25 cellular contexts compared by ENCODE assay signal in genomic region chr9:6367128-6367741, GRCh38. TPM values are rescaled to one million over a fixed set of nuclear protein-coding genes. Genes with fewer than 3 reads are reported as not detected.
A peak's percentile ranks its signal among the peaks of the same experiment; 100 is the strongest.
DNase-seq lines count a peak whose midpoint lies in the region; ATAC-seq, FAIRE-seq and TF ChIP-seq lines count a peak whose summit lies in the region.
"Had no signal": no experiment of that assay in that cellular context is flagged by ENCODE, and none has a peak within 500 bp of the region (broad histone marks: within the 10 kb centered on the region; RNA-seq: fewer than 3 reads in every experiment).

No MANE protein-coding gene starts in this region.

- BruUV-seq in endothelial cell of umbilical vein (replicated peaks; lab: Mats Ljungman, UMichigan): no TSS peak

- peak; percentile 20 for DNase-seq in EH (ENCODE audit: low read depth)
- no peak for DNase-seq in SJSA1 (ENCODE audit: low read depth in 1 of 2, low spot score in 2 of 2)
- DNase-seq in endothelial cell of umbilical vein (ENCODE audit: low read depth, low spot score): peak; percentile 13
- peak; percentile 70 for DNase-seq in osteoblast (ENCODE audit: insufficient read length, low spot score, missing footprints)
- DNase-seq in activated naive CD8-positive, alpha-beta T cell treated with anti-CD3 and anti-CD28 coated beads for 36 hours: no peak
- DNase-seq: CD4-positive, CD25-positive, alpha-beta regulatory T cell; DMS 273 treated with DMSO at 0.1 percent for 48 hours; DMS79 treated with DMSO at 0.1 percent for 48 hours; MV-4-11; NCI-H1105 treated with DMSO at 0.1 percent for 48 hours; NCI-H2029 treated with DMSO at 0.1 percent for 48 hours; NCI-H2171 treated with DMSO at 0.1 percent for 48 hours; NCI-H446 treated with DMSO at 0.1 percent for 48 hours; NCI-H526 treated with DMSO at 0.1 percent for 48 hours; PC-9; RPMI8226; SHP77 had no signal

- H3K27me3 ChIP-seq in SJSA1 (replicated peaks) (no peaks in the 10 kb centered on the region), endothelial cell of umbilical vein (ENCODE audit: control insufficient read depth in 2 of 2, insufficient read depth in 2 of 2, low read length in 2 of 2) (no peaks in the 10 kb centered on the region), osteoblast (ENCODE audit: insufficient read depth, low read length) (no peaks in the 10 kb centered on the region)

- no peak for FAIRE-seq in endothelial cell of umbilical vein (lab: Jason Lieb, UNC)
- FAIRE-seq: A549, GM12878, H54 had no signal

- H3K36me3 ChIP-seq in SJSA1 (no peaks in the 10 kb centered on the region), endothelial cell of umbilical vein (ENCODE audit: control insufficient read depth in 2 of 2, extremely low read depth in 1 of 2, insufficient read depth in 2 of 2, low read length in 2 of 2) (no peaks in the 10 kb centered on the region), osteoblast (ENCODE audit: insufficient read depth, low read length) (no peaks in the 10 kb centered on the region)

- H3K4me3 ChIP-seq in SJSA1 (no peak overlapping the region), endothelial cell of umbilical vein (replicated peaks in 1 of 3; ENCODE audit: insufficient read depth in 1 of 3, low read depth in 1 of 3, low read length in 3 of 3) (no peak overlapping the region), osteoblast (ENCODE audit: insufficient read depth, low read length) (no peak overlapping the region)
- H3K4me3 ChIP-seq: A549, GM12878, PC-9, SK-N-MC had no signal

- H3K27ac Mint-ChIP-seq in activated naive CD8-positive, alpha-beta T cell treated with anti-CD3 and anti-CD28 coated beads for 36 hours: no peak overlapping the region
- H3K27ac Mint-ChIP-seq: CD4-positive, CD25-positive, alpha-beta regulatory T cell; IgD-negative memory B cell had no signal

- H3K79me2 ChIP-seq in endothelial cell of umbilical vein (ENCODE audit: control insufficient read depth, insufficient read depth, low read length): no peaks in the 10 kb centered on the region
- H3K79me2 ChIP-seq in osteoblast (ENCODE audit: insufficient read depth, low read length): no peaks in the 10 kb centered on the region

- H4K20me1 ChIP-seq in endothelial cell of umbilical vein (replicated peaks; ENCODE audit: control insufficient read depth, extremely low read depth, insufficient read depth, low read length) (no peaks in the 10 kb centered on the region), osteoblast (ENCODE audit: insufficient read depth, low read length) (no peaks in the 10 kb centered on the region)

- H3K9me3 Mint-ChIP-seq in activated naive CD8-positive, alpha-beta T cell treated with anti-CD3 and anti-CD28 coated beads for 36 hours: peaks cover 8% of the 10 kb centered on the region

- H3K4me3 Mint-ChIP-seq in activated naive CD8-positive, alpha-beta T cell treated with anti-CD3 and anti-CD28 coated beads for 36 hours: no peak overlapping the region
- H3K4me3 Mint-ChIP-seq: CD4-positive, CD25-positive, alpha-beta regulatory T cell had no signal

- no peak overlapping the region for H3K4me2 ChIP-seq in endothelial cell of umbilical vein (ENCODE audit: insufficient read depth, low read length)
- no peak overlapping the region for H3K4me2 ChIP-seq in osteoblast (ENCODE audit: insufficient read depth, low read length)
- H3K4me2 ChIP-seq: A549, PC-9 had no signal

- CTCF ChIA-PET in endothelial cell of umbilical vein (lab: Charles Lee): interaction anchor here (1.0 to 1.6 kb wide), 4 partner anchors 14 to 373 kb away, joined by 3 to 5 read pairs (median 4); no protein-coding TSS in a partner anchor

- H3K4me1 Mint-ChIP-seq in activated naive CD8-positive, alpha-beta T cell treated with anti-CD3 and anti-CD28 coated beads for 36 hours: no peaks in the 10 kb centered on the region
- H3K4me1 Mint-ChIP-seq: CD4-positive, CD25-positive, alpha-beta regulatory T cell; IgD-negative memory B cell had no signal

- no peaks in the 10 kb centered on the region for H3K27me3 Mint-ChIP-seq in activated naive CD8-positive, alpha-beta T cell treated with anti-CD3 and anti-CD28 coated beads for 36 hours
- H3K27me3 Mint-ChIP-seq: IgD-negative memory B cell had no signal

- TF ChIP-seq POLR2A in endothelial cell of umbilical vein (IDR thresholded peaks at IDR 0.05; ENCODE audit: low read depth, low read length): no peak

- TF ChIP-seq CTCF in endothelial cell of umbilical vein (IDR thresholded peaks at IDR 0.05; ENCODE audit: extremely low read depth in 1 of 2, insufficient read depth in 1 of 2, low read depth in 1 of 2, low read length in 2 of 2): no peak
- no peak for TF ChIP-seq CTCF in osteoblast (IDR thresholded peaks at IDR 0.05; ENCODE audit: extremely low read depth, low read depth, low read length)

- no peaks in the 10 kb centered on the region for H3K9me3 ChIP-seq in SJSA1 (replicated peaks)
- no peaks in the 10 kb centered on the region for H3K9me3 ChIP-seq in endothelial cell of umbilical vein (replicated peaks; ENCODE audit: control insufficient read depth, insufficient read depth, low read length)
- H3K9me3 ChIP-seq in osteoblast (ENCODE audit: low read depth, low read length): no peaks in the 10 kb centered on the region

- H3K9me1 ChIP-seq in endothelial cell of umbilical vein (replicated peaks; ENCODE audit: control insufficient read depth, extremely low read depth, insufficient read depth, low read length): no peaks in the 10 kb centered on the region

- POLR2A ChIA-PET in endothelial cell of umbilical vein (lab: Charles Lee): no interaction called here

- intact Hi-C loops in endothelial cell of umbilical vein (cut with micrococcal nuclease): no loop called here

- H3K4me1 ChIP-seq in SJSA1 (replicated peaks) (0 out of 2 replicates have a peak, but pooled peaks cover 3% of the 10 kb centered on the region), endothelial cell of umbilical vein (ENCODE audit: control insufficient read depth, extremely low read depth, insufficient read depth, low read length) (no peaks in the 10 kb centered on the region), osteoblast (ENCODE audit: insufficient read depth, low read length) (no peaks in the 10 kb centered on the region)
- H3K4me1 ChIP-seq: A549 had no signal

- H2AFZ ChIP-seq in endothelial cell of umbilical vein (ENCODE audit: low read depth, low read length) (no peak overlapping the region), osteoblast (ENCODE audit: low read length) (no peak overlapping the region)
- H2AFZ ChIP-seq: PC-9 had no signal

- dilution Hi-C loops in endothelial cell of umbilical vein (cut with MboI; ENCODE audit: extremely low pct_ligation_motif_present, low sequenced_read_pairs): no loop called here

- no peak for ATAC-seq in HG03439 (IDR thresholded peaks at IDR 0.05; ENCODE audit: unreplicated experiment)
- no peak for ATAC-seq in HG03342 (IDR thresholded peaks at IDR 0.05; ENCODE audit: unreplicated experiment)
- ATAC-seq: A549, GM12878 had no signal

- peaks cover 1% of the 10 kb centered on the region for H3K36me3 Mint-ChIP-seq in activated naive CD8-positive, alpha-beta T cell treated with anti-CD3 and anti-CD28 coated beads for 36 hours
- H3K36me3 Mint-ChIP-seq: CD4-positive, CD25-positive, alpha-beta regulatory T cell had no signal

- H3K27ac ChIP-seq in SJSA1 (peak overlapping the region; percentile 39; the same call in 1 of the 2 replicates), endothelial cell of umbilical vein (ENCODE audit: insufficient read depth, low read depth, low read length) (no peak overlapping the region), osteoblast (ENCODE audit: low read depth, low read length) (no peak overlapping the region)
- H3K27ac ChIP-seq: A549, PC-9, SK-N-MC had no signal

- no peak overlapping the region for H3K9ac ChIP-seq in endothelial cell of umbilical vein (replicated peaks; ENCODE audit: extremely low read depth, insufficient read depth, low read length)

TF ChIP-seq in endothelial cell of umbilical vein, 7 proteins besides CTCF, POLR2A, EP300 and RAD21 (continues in another document):
- TF ChIP-seq EZH2 (IDR thresholded peaks at IDR 0.05; ENCODE audit: borderline replicate concordance, low read depth, low read length, severe bottlenecking) (no peak), JUN (IDR thresholded peaks at IDR 0.05; ENCODE audit: borderline replicate concordance, insufficient read depth, insufficient read length, low read depth) (no peak), POLR2AphosphoS5 (IDR thresholded peaks at IDR 0.05; ENCODE audit: insufficient read depth, low read depth, low read length) (no peak), MAX (IDR thresholded peaks at IDR 0.05; ENCODE audit: insufficient read depth, insufficient read length) (no peak), GATA2 (IDR thresholded peaks at IDR 0.05; ENCODE audit: insufficient read depth, insufficient read length, low read depth, low read length) (no peak), FOS (IDR thresholded peaks at IDR 0.05; ENCODE audit: borderline replicate concordance, insufficient read depth, low read length) (no peak)

RNA-seq across cellular contexts. Expression of gene TPD52L3, which starts 39.1 kb away (rescaled TPM):
- not detected in 2 replicates for total RNA-seq in SJSA1 (2014; rRNA removed; shearing (Covaris generic))
- total RNA-seq in endothelial cell of umbilical vein (not detected in 2 replicates), osteoblast (not detected in 2 replicates)
- not detected in 2 replicates for polyA plus RNA-seq in endothelial cell of umbilical vein
- polyA plus RNA-seq in endothelial cell of umbilical vein (2011; cell fraction: cytosol; rRNA removed): not detected in 2 replicates
- polyA plus RNA-seq in endothelial cell of umbilical vein (2011; cell fraction: nucleus; rRNA removed): not detected in 2 replicates
- polyA plus RNA-seq in endothelial cell of umbilical vein (2012): not detected in 2 replicates
- not detected in 2 replicates for polyA minus RNA-seq in endothelial cell of umbilical vein
- polyA minus RNA-seq in endothelial cell of umbilical vein (2011; cell fraction: cytosol; rRNA and poly(A)+ RNA removed): not detected
- not detected in 2 replicates for polyA minus RNA-seq in endothelial cell of umbilical vein (2011; cell fraction: nucleus; rRNA and poly(A)+ RNA removed)
- not detected for total RNA-seq in activated naive CD8-positive, alpha-beta T cell treated with anti-CD3 and anti-CD28 coated beads for 36 hours
- total RNA-seq: CD4-positive, CD25-positive, alpha-beta regulatory T cell; GM12878; PC-9 had no signal
- polyA plus RNA-seq: A549; BJ; CD4-positive, CD25-positive, alpha-beta regulatory T cell; GM12878; IgD-negative memory B cell had no signal

RNA-seq across cellular contexts. Expression of gene UHRF2, which starts 45.8 kb away (rescaled TPM):
- total RNA-seq in SJSA1 (2014; rRNA removed; shearing (Covaris generic)): 19.0 and 20.9 TPM in 2 replicates
- 101 and 106 TPM in 2 replicates for total RNA-seq in endothelial cell of umbilical vein
- polyA plus RNA-seq in endothelial cell of umbilical vein: 53.9 and 63.5 TPM in 2 replicates
- polyA plus RNA-seq in endothelial cell of umbilical vein (2011; cell fraction: cytosol; rRNA removed): 35.5 and 38.6 TPM in 2 replicates
- polyA plus RNA-seq in endothelial cell of umbilical vein (2011; cell fraction: nucleus; rRNA removed): 358 and 413 TPM in 2 replicates
- 71.1 and 83.1 TPM in 2 replicates for polyA plus RNA-seq in endothelial cell of umbilical vein (2012)
- 160 and 174 TPM in 2 replicates for polyA minus RNA-seq in endothelial cell of umbilical vein
- 30.6 TPM for polyA minus RNA-seq in endothelial cell of umbilical vein (2011; cell fraction: cytosol; rRNA and poly(A)+ RNA removed)
- 399 and 492 TPM in 2 replicates for polyA minus RNA-seq in endothelial cell of umbilical vein (2011; cell fraction: nucleus; rRNA and poly(A)+ RNA removed)
- total RNA-seq in osteoblast: 81.3 and 84.3 TPM in 2 replicates
- 10 to 100 TPM; 42.3 to 44.3 TPM for total RNA-seq in activated naive CD8-positive, alpha-beta T cell treated with anti-CD3 and anti-CD28 coated beads for 36 hours

Comparison
In these comparisons a context has a peak if more than half of its experiments do, and no peak if none do; other contexts are left out.
1. DNase-seq: peak in EH (single experiment), endothelial cell of umbilical vein (single experiment) and osteoblast (single experiment); none in SJSA1 (0 of 2) and activated naive CD8-positive, alpha-beta T cell treated with anti-CD3 and anti-CD28 coated beads for 36 hours (single experiment).